In genomic region chr3:121750087-121750415, GRCh38 we compare ENCODE assay signal across 10 cellular contexts. TPM values are rescaled to one million over a fixed set of nuclear protein-coding genes. Genes with fewer than 3 reads are reported as not detected.
DNase-seq lines count a peak whose midpoint lies in the region; TF ChIP-seq lines count a peak whose summit lies in the region.
"Had no signal": no experiment of that assay in that cellular context is flagged by ENCODE, and none has a peak within 500 bp of the region (broad histone marks: within the 10 kb centered on the region; RNA-seq: fewer than 3 reads in every experiment).

No MANE protein-coding gene starts in this region.

- H3K9ac ChIP-seq in GM23248 = peak overlapping the region; percentile 97

- no peaks in the 10 kb centered on the region for H3K36me3 Mint-ChIP-seq in activated naive CD8-positive, alpha-beta T cell treated with anti-CD3 and anti-CD28 coated beads for 36 hours
- H3K36me3 Mint-ChIP-seq: activated naive CD4-positive, alpha-beta T cell treated with anti-CD3 and anti-CD28 coated beads, Interleukin-2, amount 50 U/mL, for 24 hours; natural killer cell treated with Interleukin-12 subunit alpha and Interleukin-12 subunit beta and Interleukin-15 and Interleukin-18, amount 100 ng/mL, for 72 hours had no signal

- H3K27ac Mint-ChIP-seq in activated naive CD8-positive, alpha-beta T cell treated with anti-CD3 and anti-CD28 coated beads for 36 hours = no peak overlapping the region
- H3K27ac Mint-ChIP-seq: activated naive CD4-positive, alpha-beta T cell treated with anti-CD3 and anti-CD28 coated beads, Interleukin-2, amount 50 U/mL, for 24 hours; natural killer cell treated with Interleukin-12 subunit alpha and Interleukin-12 subunit beta and Interleukin-15 and Interleukin-18, amount 100 ng/mL, for 72 hours had no signal

- H3K27ac ChIP-seq in GM23248 = peak overlapping the region; percentile 68
- peak overlapping the region; percentile 71 for H3K27ac ChIP-seq in WERI-Rb-1
- H3K27ac ChIP-seq in stomach = peak overlapping the region; percentile 57 to 96 (median 94)

- no peaks in the 10 kb centered on the region for H3K9me3 ChIP-seq in GM23248 (ENCODE audit: low read depth)
- no peaks in the 10 kb centered on the region for H3K9me3 ChIP-seq in WERI-Rb-1 (ENCODE audit: severe bottlenecking)
- no peaks in the 10 kb centered on the region for H3K9me3 ChIP-seq in stomach

- peak overlapping the region; percentile 91 for H2AFZ ChIP-seq in GM23248

- H3K27me3 ChIP-seq in GM23248 (replicated peaks; ENCODE audit: insufficient read depth) (no peaks in the 10 kb centered on the region), WERI-Rb-1 (ENCODE audit: insufficient read depth, low read depth, severe bottlenecking) (no peaks in the 10 kb centered on the region), stomach (no peaks in the 10 kb centered on the region)

- H4K20me1 ChIP-seq in GM23248 (ENCODE audit: insufficient read depth) = no peaks in the 10 kb centered on the region

- peaks cover 9% of the 10 kb centered on the region for H3K4me1 Mint-ChIP-seq in activated naive CD8-positive, alpha-beta T cell treated with anti-CD3 and anti-CD28 coated beads for 36 hours

- in situ Hi-C loops in GM23248 (cut with MboI) = no loop called here

- no peak for TF ChIP-seq POLR2A in stomach (IDR thresholded peaks at IDR 0.05)

- TF ChIP-seq EP300 in stomach (IDR thresholded peaks at IDR 0.05) = no peak

- H3K9me3 Mint-ChIP-seq in activated naive CD8-positive, alpha-beta T cell treated with anti-CD3 and anti-CD28 coated beads for 36 hours = no peaks in the 10 kb centered on the region
- H3K9me3 Mint-ChIP-seq: activated naive CD4-positive, alpha-beta T cell treated with anti-CD3 and anti-CD28 coated beads, Interleukin-2, amount 50 U/mL, for 24 hours; natural killer cell treated with Interleukin-12 subunit alpha and Interleukin-12 subunit beta and Interleukin-15 and Interleukin-18, amount 100 ng/mL, for 72 hours had no signal

- H3K4me3 Mint-ChIP-seq in activated naive CD8-positive, alpha-beta T cell treated with anti-CD3 and anti-CD28 coated beads for 36 hours = no peak overlapping the region
- H3K4me3 Mint-ChIP-seq: activated naive CD4-positive, alpha-beta T cell treated with anti-CD3 and anti-CD28 coated beads, Interleukin-2, amount 50 U/mL, for 24 hours; natural killer cell treated with Interleukin-12 subunit alpha and Interleukin-12 subunit beta and Interleukin-15 and Interleukin-18, amount 100 ng/mL, for 72 hours had no signal

- H3F3A ChIP-seq in GM23248 (ENCODE audit: insufficient read depth) = peaks cover 8% of the 10 kb centered on the region

- WGBS in GM23248 (ENCODE audit: low coverage in 1 of 2, low lambda C conversion rate in 2 of 2, missing lambda C conversion rate in 2 of 2), 2 experiments = 0 to 3% methylated on average over 9 of the region's 9 CpGs
- WGBS in stomach, 5 donors = 1 to 3% (median 1%) methylated on average over 9 of the region's 9 CpGs

- H3K9me2 ChIP-seq in GM23248 (ENCODE audit: insufficient read depth) = no peaks in the 10 kb centered on the region

- H3K36me3 ChIP-seq in GM23248 (ENCODE audit: low read depth) = no peaks in the 10 kb centered on the region
- H3K36me3 ChIP-seq in WERI-Rb-1 = no peaks in the 10 kb centered on the region; the same call in 1 of the 2 replicates
- H3K36me3 ChIP-seq in stomach = no peaks in the 10 kb centered on the region

- H3K4me3 ChIP-seq in GM23248 (peak overlapping the region; percentile 93), WERI-Rb-1 (ENCODE audit: low read depth, low read length) (peak overlapping the region; percentile 77), iPS-11a (ENCODE audit: low read depth, low read length) (peak overlapping the region; percentile 90), stomach (peak overlapping the region; percentile 65 to 87 (median 81))

- TF ChIP-seq CTCF in WERI-Rb-1 (IDR thresholded peaks at IDR 0.05; ENCODE audit: low read depth, low read length) (no peak), stomach (IDR thresholded peaks at IDR 0.05) (no peak)

- H3K27me3 Mint-ChIP-seq in activated naive CD8-positive, alpha-beta T cell treated with anti-CD3 and anti-CD28 coated beads for 36 hours = peaks cover 6% of the 10 kb centered on the region

- H3K79me2 ChIP-seq in GM23248 (ENCODE audit: insufficient read depth) = peaks cover 54% of the 10 kb centered on the region

- intact Hi-C loops in stomach (cut with DNase I; ENCODE audit: low total_unique reads) = no loop called here

- peak overlapping the region; percentile 93 for H3K4me2 ChIP-seq in GM23248 (ENCODE audit: unreplicated experiment)

- DNase-seq in GM23248 (no peak), WERI-Rb-1 (no peak), stomach (no peak), RPMI8226 (no peak), T-helper 1 cell (no peak)
- DNase-seq in activated naive CD8-positive, alpha-beta T cell treated with anti-CD3 and anti-CD28 coated beads for 36 hours = no peak
- DNase-seq in activated naive CD4-positive, alpha-beta T cell (lab: John Stamatoyannopoulos, UW) = no peak

- H3K4me1 ChIP-seq in GM23248 (ENCODE audit: insufficient read depth) (peaks cover 19% of the 10 kb centered on the region), stomach (peaks cover 9 to 44% (median 29%) of the 10 kb centered on the region in 4 donors)

RNA-seq across cellular contexts. Expression of gene GOLGB1, which starts 0.5 kb away (rescaled TPM):
- total RNA-seq in GM23248 (2014; rRNA removed; shearing (Covaris generic)) = 31.9 and 32.6 TPM in 2 replicates
- polyA plus RNA-seq in GM23248 (2016; fragmentation: Nextera tagmentation; extraction: Ambion mirVana) = 48.3 and 54.3 TPM in 2 replicates
- 10 to 100 TPM; 53.9 to 81.1 (median 62.3) TPM for total RNA-seq in stomach
- polyA plus RNA-seq in stomach = 10 to 100 TPM in 2 of 3 donors, 1 to 10 TPM in 1; 6.7 to 16.0 (median 10.8) TPM
- 10 to 100 TPM; 14.0 to 15.3 TPM for total RNA-seq in activated naive CD8-positive, alpha-beta T cell treated with anti-CD3 and anti-CD28 coated beads for 36 hours
